In genomic region chr11:67483498-67483798, GRCh38 we compare ENCODE assay signal across 8 cellular contexts. TPM values are rescaled to one million over a fixed set of nuclear protein-coding genes. Genes with fewer than 3 reads are reported as not detected.
DNase-seq lines count a peak whose midpoint lies in the region; ATAC-seq and TF ChIP-seq lines count a peak whose summit lies in the region.

No MANE protein-coding gene starts in this region.

- no peak for ATAC-seq in activated T-cell treated with anti-CD3 and anti-CD28 coated beads, Interleukin-2, amount 50 U/mL, for 72 hours (replicated peaks in 1 of 2)
- ATAC-seq in memory B cell (ENCODE audit: low read depth): no peak

- peak overlapping the region; percentile 87 to 96 for H3K4me3 Mint-ChIP-seq in activated T-cell treated with anti-CD3 and anti-CD28 coated beads, Interleukin-2, amount 50 U/mL, for 72 hours
- H3K4me3 Mint-ChIP-seq in memory B cell (peak overlapping the region; percentile 99), type B pancreatic cell (peak overlapping the region; percentile 96)

- no peaks in the 10 kb centered on the region for H3K27me3 Mint-ChIP-seq in activated T-cell treated with anti-CD3 and anti-CD28 coated beads, Interleukin-2, amount 50 U/mL, for 72 hours (ENCODE audit: low read depth)
- H3K27me3 Mint-ChIP-seq in memory B cell: no peaks in the 10 kb centered on the region
- H3K27me3 Mint-ChIP-seq in type B pancreatic cell: peaks cover 3% of the 10 kb centered on the region

- TF ChIP-seq CTCF in astrocyte of the cerebellum (IDR thresholded peaks at IDR 0.05; ENCODE audit: low read depth, low read length, missing control alignments): no peak
- no peak for TF ChIP-seq CTCF in type B pancreatic cell (conservative IDR thresholded peaks at IDR 0.05)

- in situ Hi-C loops in astrocyte of the cerebellum (cut with HindIII; ENCODE audit: low sequenced_read_pairs): no loop called here

- peak overlapping the region; percentile 49 for H3K4me3 ChIP-seq in astrocyte of the cerebellum (ENCODE audit: low read depth, low read length)

- peaks cover 62% of the 10 kb centered on the region for H3K4me1 Mint-ChIP-seq in activated T-cell treated with anti-CD3 and anti-CD28 coated beads, Interleukin-2, amount 50 U/mL, for 72 hours (ENCODE audit: low read depth)
- H3K4me1 Mint-ChIP-seq in memory B cell (peaks cover 48% of the 10 kb centered on the region), type B pancreatic cell (ENCODE audit: unreplicated experiment) (peaks cover 31% of the 10 kb centered on the region)

- peaks cover 1 to 2% of the 10 kb centered on the region in 2 donors for H3K9me3 Mint-ChIP-seq in activated T-cell treated with anti-CD3 and anti-CD28 coated beads, Interleukin-2, amount 50 U/mL, for 72 hours
- no peaks in the 10 kb centered on the region for H3K9me3 Mint-ChIP-seq in memory B cell
- H3K9me3 Mint-ChIP-seq in type B pancreatic cell: no peaks in the 10 kb centered on the region

- H3K36me3 Mint-ChIP-seq in activated T-cell treated with anti-CD3 and anti-CD28 coated beads, Interleukin-2, amount 50 U/mL, for 72 hours (ENCODE audit: insufficient read depth in 2 of 2): peaks cover 5 to 13% of the 10 kb centered on the region in 2 donors
- peaks cover 5% of the 10 kb centered on the region for H3K36me3 Mint-ChIP-seq in memory B cell
- peaks cover 9% of the 10 kb centered on the region for H3K36me3 Mint-ChIP-seq in type B pancreatic cell

- H3K27ac Mint-ChIP-seq in activated T-cell treated with anti-CD3 and anti-CD28 coated beads, Interleukin-2, amount 50 U/mL, for 72 hours: peak overlapping the region; percentile 98
- H3K27ac Mint-ChIP-seq in memory B cell (peak overlapping the region; percentile 92), type B pancreatic cell (peak overlapping the region; percentile 92)

- DNase-seq in activated T-cell treated with anti-CD3 and anti-CD28 coated beads, Interleukin-2, amount 50 U/mL, for 72 hours: no peak
- no peak for DNase-seq in activated T-cell treated with anti-CD3 and anti-CD28 coated beads, Interleukin-2, amount 50 U/mL, for 1 hour
- no peak for DNase-seq in astrocyte of the cerebellum (ENCODE audit: low read depth)
- no peak for DNase-seq in memory B cell (ENCODE audit: low spot score in 2 of 2)
- no peak for DNase-seq in type B pancreatic cell (ENCODE audit: extremely low spot score, unreplicated experiment)
- DNase-seq in COLO668 (lab: John Stamatoyannopoulos, UW; ENCODE audit: unreplicated experiment): no peak
- DNase-seq in SW 1271 (lab: John Stamatoyannopoulos, UW): no peak
- DNase-seq in DMS53 treated with DMSO at 0.1 percent for 48 hours (lab: John Stamatoyannopoulos, UW; ENCODE audit: unreplicated experiment): no peak

RNA-seq across cellular contexts. Expression of gene AIP, which starts 0.6 kb away (rescaled TPM):
- 100 to 1,000 TPM; 172 to 184 TPM for total RNA-seq in activated T-cell treated with anti-CD3 and anti-CD28 coated beads, Interleukin-2, amount 50 U/mL, for 72 hours
- 32.4 and 47.6 TPM in 2 replicates for total RNA-seq in type B pancreatic cell (ENCODE audit: low replicate concordance)

RNA-seq across cellular contexts. Expression of gene TMEM134, which starts 14.4 kb away (rescaled TPM):
- 10 to 100 TPM; 53.2 to 59.7 TPM for total RNA-seq in activated T-cell treated with anti-CD3 and anti-CD28 coated beads, Interleukin-2, amount 50 U/mL, for 72 hours
- 41.7 and 46.6 TPM in 2 replicates for total RNA-seq in type B pancreatic cell (ENCODE audit: low replicate concordance)

RNA-seq across cellular contexts. Expression of gene PITPNM1, which starts 21.7 kb away (rescaled TPM):
- 100 to 1,000 TPM in 1 of 2 donors, 10 to 100 TPM in 1; 94.3 to 118 TPM for total RNA-seq in activated T-cell treated with anti-CD3 and anti-CD28 coated beads, Interleukin-2, amount 50 U/mL, for 72 hours
- 50.4 and 51.7 TPM in 2 replicates for total RNA-seq in type B pancreatic cell (ENCODE audit: low replicate concordance)

RNA-seq across cellular contexts. Expression of gene CDK2AP2, which starts 24.5 kb away (rescaled TPM):
- 100 to 1,000 TPM; 103 to 137 TPM for total RNA-seq in activated T-cell treated with anti-CD3 and anti-CD28 coated beads, Interleukin-2, amount 50 U/mL, for 72 hours
- 34.9 and 37.5 TPM in 2 replicates for total RNA-seq in type B pancreatic cell (ENCODE audit: low replicate concordance)

RNA-seq across cellular contexts. Expression of gene CABP4, which starts 28.3 kb away (rescaled TPM):
- total RNA-seq in activated T-cell treated with anti-CD3 and anti-CD28 coated beads, Interleukin-2, amount 50 U/mL, for 72 hours: 10 to 100 TPM in 1 of 2 donors, 1 to 10 TPM in 1; 8.9 to 10.4 TPM
- not detected in 2 replicates for total RNA-seq in type B pancreatic cell (ENCODE audit: low replicate concordance)
